In the genomic region with DNA sequence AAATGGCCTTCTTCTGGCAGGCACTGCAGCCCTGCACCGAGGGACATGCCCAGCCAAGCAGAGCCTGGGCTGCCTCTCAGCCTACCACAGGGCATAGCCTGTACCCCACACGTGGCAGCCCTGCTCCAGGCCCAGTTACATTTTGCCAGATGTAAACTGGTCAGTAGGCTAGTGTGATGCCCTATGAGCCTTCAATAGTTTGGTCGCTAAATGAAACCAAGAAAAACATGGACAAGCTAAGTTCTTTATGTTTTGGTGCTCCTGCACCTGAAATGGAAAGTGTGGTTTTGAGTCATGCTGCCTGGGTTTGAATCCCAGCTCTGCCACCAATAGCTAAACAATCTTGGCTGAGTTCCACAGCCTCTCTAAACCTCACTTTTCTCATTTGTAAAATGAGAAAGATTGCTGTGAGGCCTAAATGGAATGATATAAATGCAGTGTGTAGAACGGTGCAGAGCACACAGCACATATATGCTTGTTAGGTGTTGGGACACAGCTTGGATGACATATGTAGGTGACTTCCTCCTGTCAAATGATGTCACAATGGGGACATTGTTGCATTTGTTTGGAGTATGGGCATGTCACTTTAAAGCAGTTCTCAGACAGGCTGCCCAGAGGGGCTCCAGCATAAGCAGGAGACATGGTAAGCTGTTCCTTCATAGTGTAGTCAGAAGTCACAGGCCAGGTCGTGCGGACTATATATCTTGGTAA, we compare ENCODE assay signal across 9 cellular contexts. TPM values are rescaled to one million over a fixed set of nuclear protein-coding genes. Genes with fewer than 3 reads are reported as not detected.
A peak's percentile ranks its signal among the peaks of the same experiment; 100 is the strongest.
DNase-seq lines count a peak whose midpoint lies in the region; ATAC-seq and TF ChIP-seq lines count a peak whose summit lies in the region.
"Had no signal": no experiment of that assay in that cellular context is flagged by ENCODE, and none has a peak within 500 bp of the region (broad histone marks: within the 10 kb centered on the region; RNA-seq: fewer than 3 reads in every experiment).

No MANE protein-coding gene starts in this region.

- H3K27ac Mint-ChIP-seq in HFFc6, result peak overlapping the region; percentile 79
- H3K27ac Mint-ChIP-seq in activated naive CD8-positive, alpha-beta T cell treated with anti-CD3 and anti-CD28 coated beads, Interleukin-2, amount 50 U/mL, for 24 hours, result peak overlapping the region; percentile 14
- peak overlapping the region in 1 of 2 donors; percentile 19 for H3K27ac Mint-ChIP-seq in stimulated activated naive CD8-positive, alpha-beta T cell treated with anti-CD3 and anti-CD28 coated beads, Interleukin-15, amount 100 ng/mL, for 72 hours

- ATAC-seq in activated naive CD8-positive, alpha-beta T cell treated with anti-CD3 and anti-CD28 coated beads, Interleukin-2, amount 50 U/mL, for 24 hours, result peak; percentile 20
- peak; percentile 57 for ATAC-seq in stimulated activated naive CD8-positive, alpha-beta T cell treated with anti-CD3 and anti-CD28 coated beads, Interleukin-15, amount 100 ng/mL, for 72 hours
- ATAC-seq in HG03025 (IDR thresholded peaks at IDR 0.05; ENCODE audit: low FRiP score, unreplicated experiment) (no peak), HG03565 (IDR thresholded peaks at IDR 0.05; ENCODE audit: unreplicated experiment) (no peak)

- H3K27ac ChIP-seq in hepatocyte, result peak overlapping the region; percentile 90

- H3K4me3 Mint-ChIP-seq in HFFc6, result 0 out of 2 replicates have a peak overlapping the region, but pooled peaks have one; percentile 7
- no peak overlapping the region for H3K4me3 Mint-ChIP-seq in activated naive CD8-positive, alpha-beta T cell treated with anti-CD3 and anti-CD28 coated beads, Interleukin-2, amount 50 U/mL, for 24 hours
- H3K4me3 Mint-ChIP-seq in stimulated activated naive CD8-positive, alpha-beta T cell treated with anti-CD3 and anti-CD28 coated beads, Interleukin-15, amount 100 ng/mL, for 72 hours, result no peak overlapping the region

- TF ChIP-seq CTCF in HFFc6 (IDR thresholded peaks at IDR 0.05) (peak; percentile 33), hepatocyte (IDR thresholded peaks at IDR 0.05; ENCODE audit: poor library complexity) (no peak)

- no peaks in the 10 kb centered on the region for H3K9me2 ChIP-seq in hepatocyte (replicated peaks; ENCODE audit: insufficient read depth)

- H3K9me3 Mint-ChIP-seq in HFFc6, result no peaks in the 10 kb centered on the region
- no peaks in the 10 kb centered on the region for H3K9me3 Mint-ChIP-seq in activated naive CD8-positive, alpha-beta T cell treated with anti-CD3 and anti-CD28 coated beads, Interleukin-2, amount 50 U/mL, for 24 hours
- no peaks in the 10 kb centered on the region for H3K9me3 Mint-ChIP-seq in stimulated activated naive CD8-positive, alpha-beta T cell treated with anti-CD3 and anti-CD28 coated beads, Interleukin-15, amount 100 ng/mL, for 72 hours

- H3K4me3 ChIP-seq in hepatocyte, result no peak overlapping the region
- H3K4me3 ChIP-seq: MG63 had no signal

- H3K4me1 ChIP-seq in hepatocyte (ENCODE audit: insufficient read depth), result peaks cover 16% of the 10 kb centered on the region

- no peaks in the 10 kb centered on the region for H3K36me3 ChIP-seq in hepatocyte (replicated peaks; ENCODE audit: insufficient read depth, low read depth)
- H3K36me3 ChIP-seq: MG63 had no signal

- H3K27me3 Mint-ChIP-seq in HFFc6 (ENCODE audit: insufficient read depth), result peaks cover 2% of the 10 kb centered on the region; the same call in 1 of the 2 replicates
- H3K27me3 Mint-ChIP-seq in activated naive CD8-positive, alpha-beta T cell treated with anti-CD3 and anti-CD28 coated beads, Interleukin-2, amount 50 U/mL, for 24 hours, result no peaks in the 10 kb centered on the region
- H3K27me3 Mint-ChIP-seq in stimulated activated naive CD8-positive, alpha-beta T cell treated with anti-CD3 and anti-CD28 coated beads, Interleukin-15, amount 100 ng/mL, for 72 hours, result no peaks in the 10 kb centered on the region

- H3K9me3 ChIP-seq in hepatocyte (ENCODE audit: low read depth), result no peaks in the 10 kb centered on the region
- H3K9me3 ChIP-seq: MG63 had no signal

- peaks cover 44% of the 10 kb centered on the region for H3K36me3 Mint-ChIP-seq in HFFc6 (ENCODE audit: low read depth)
- H3K36me3 Mint-ChIP-seq in activated naive CD8-positive, alpha-beta T cell treated with anti-CD3 and anti-CD28 coated beads, Interleukin-2, amount 50 U/mL, for 24 hours (ENCODE audit: low read depth), result no peaks in the 10 kb centered on the region

- 89% methylated on average over 6 of the region's 6 CpGs for WGBS in hepatocyte (ENCODE audit: low lambda C conversion rate, missing lambda C conversion rate)

- DNase-seq in HFFc6 (peak; percentile 41), hepatocyte (ENCODE audit: low spot score) (no peak), retina (no peak)
- no peak for DNase-seq in activated naive CD8-positive, alpha-beta T cell treated with anti-CD3 and anti-CD28 coated beads, Interleukin-2, amount 50 U/mL, for 24 hours
- no peak for DNase-seq in stimulated activated naive CD8-positive, alpha-beta T cell treated with anti-CD3 and anti-CD28 coated beads, Interleukin-15, amount 100 ng/mL, for 72 hours
- DNase-seq: MG63; stimulated activated naive CD4-positive, alpha-beta T cell had no signal

- no peaks in the 10 kb centered on the region for H3K27me3 ChIP-seq in hepatocyte
- H3K27me3 ChIP-seq: MG63 had no signal

- H4K20me1 ChIP-seq in hepatocyte (ENCODE audit: insufficient read depth, poor library complexity, severe bottlenecking), result no peaks in the 10 kb centered on the region

- peaks cover 90% of the 10 kb centered on the region for H3K4me1 Mint-ChIP-seq in HFFc6 (ENCODE audit: low read depth)
- peaks cover 20% of the 10 kb centered on the region for H3K4me1 Mint-ChIP-seq in activated naive CD8-positive, alpha-beta T cell treated with anti-CD3 and anti-CD28 coated beads, Interleukin-2, amount 50 U/mL, for 24 hours
- H3K4me1 Mint-ChIP-seq in stimulated activated naive CD8-positive, alpha-beta T cell treated with anti-CD3 and anti-CD28 coated beads, Interleukin-15, amount 100 ng/mL, for 72 hours, result peaks cover 38% of the 10 kb centered on the region

- H2AFZ ChIP-seq in hepatocyte, result no peak overlapping the region

- peaks cover 52% of the 10 kb centered on the region for H3K79me2 ChIP-seq in hepatocyte

- no peak overlapping the region for H3K4me2 ChIP-seq in hepatocyte

RNA-seq across cellular contexts. Expression of a gene that starts 57.4 kb away (rescaled TPM):
- 100 to 1,000 TPM; 146 to 172 (median 158) TPM for total RNA-seq in HFFc6 (2021; fragmentation: NEBNext Ultra II Directional; extraction: Animal tissue kit (Norgen Biotek cat#: 25700))
- 122 and 140 TPM in 2 replicates for total RNA-seq in hepatocyte
- 31.6 and 32.7 TPM in 2 replicates for polyA plus RNA-seq in hepatocyte

Comparison
In these comparisons a context has a peak if more than half of its experiments do, and no peak if none do; other contexts are left out.
1. ATAC-seq: peak in activated naive CD8-positive, alpha-beta T cell treated with anti-CD3 and anti-CD28 coated beads, Interleukin-2, amount 50 U/mL, for 24 hours (single experiment) and stimulated activated naive CD8-positive, alpha-beta T cell treated with anti-CD3 and anti-CD28 coated beads, Interleukin-15, amount 100 ng/mL, for 72 hours (single experiment); none in HG03025 (single experiment) and HG03565 (single experiment).